In genomic region chr4:23654791-23655190, GRCh38 we compare ENCODE assay signal across 27 cellular contexts.
A peak's percentile ranks its signal among the peaks of the same experiment; 100 is the strongest.
DNase-seq lines count a peak whose midpoint lies in the region; TF ChIP-seq lines count a peak whose summit lies in the region.
"Had no signal": no experiment of that assay in that cellular context is flagged by ENCODE, and none has a peak within 500 bp of the region (broad histone marks: within the 10 kb centered on the region; RNA-seq: fewer than 3 reads in every experiment).

No MANE protein-coding gene starts in this region.

- H3K4me3 ChIP-seq in astrocyte of the cerebellum (ENCODE audit: low read depth, low read length) = no peak overlapping the region
- no peak overlapping the region for H3K4me3 ChIP-seq in fibroblast of villous mesenchyme (ENCODE audit: low read depth, low read length)
- no peak overlapping the region for H3K4me3 ChIP-seq in retinal pigment epithelial cell (ENCODE audit: low read length)
- H3K4me3 ChIP-seq: BLaER1, left lung, right lobe of liver, SJSA1, stomach, tibial artery had no signal

- peak; percentile 24 for DNase-seq in HS-5 (ENCODE audit: low read depth)
- peak; percentile 56 for DNase-seq in astrocyte of the cerebellum (ENCODE audit: low read depth)
- peak; percentile 7 for DNase-seq in fibroblast of villous mesenchyme (ENCODE audit: low read depth)
- peak; percentile 8 for DNase-seq in retinal pigment epithelial cell (ENCODE audit: low read depth)
- DNase-seq in NOMO-1 treated with DMSO at 0.1 percent for 48 hours (lab: John Stamatoyannopoulos, UW; ENCODE audit: unreplicated experiment) = no peak
- DNase-seq in stimulated activated naive CD4-positive, alpha-beta T cell (lab: John Stamatoyannopoulos, UW) = no peak
- no peak for DNase-seq in superior temporal gyrus (ENCODE audit: extremely low spot score)
- no peak for DNase-seq in epidermal melanocyte (ENCODE audit: insufficient read length, low spot score)
- DNase-seq: activated B cell treated with CpG ODN at 0.5 μM for 24 hours; activated CD4-positive, alpha-beta T cell treated with anti-CD3 and anti-CD28 coated beads, Interleukin-2, amount 10 ng/mL, durations not matched to agents 7 days and 5 days; activated effector memory CD4-positive, alpha-beta T cell treated with anti-CD3 and anti-CD28 coated beads, Interleukin-2, amount 50 U/mL, for 16 hours; activated T-cell treated with anti-CD3 and anti-CD28 coated beads, Interleukin-2, amount 50 U/mL, for 1 hour; DMS153; H7; IMR-90; left lung; naive B cell; NCI-H1048; NCI-H1694; right lobe of liver; stimulated activated CD4-positive, alpha-beta T cell treated with anti-CD3 and anti-CD28 coated beads, Interleukin-12 subunit alpha, Interleukin-12 subunit beta, amount 100 ng/mL, for 4 hours; stimulated activated CD4-positive, alpha-beta T cell treated with anti-CD3 and anti-CD28 coated beads, Interleukin-2, amount 100 ng/mL, for 48 hours; stomach; T1000; tibial artery had no signal

- in situ Hi-C loops in astrocyte of the cerebellum (cut with HindIII; ENCODE audit: low sequenced_read_pairs) = no loop called here

- no peak for TF ChIP-seq CTCF in astrocyte of the cerebellum (IDR thresholded peaks at IDR 0.05; ENCODE audit: low read depth, low read length, missing control alignments)
- no peak for TF ChIP-seq CTCF in fibroblast of villous mesenchyme (IDR thresholded peaks at IDR 0.05; ENCODE audit: insufficient read depth, low read depth, low read length)
- no peak for TF ChIP-seq CTCF in retinal pigment epithelial cell (conservative IDR thresholded peaks at IDR 0.05; ENCODE audit: low read depth, low read length)

Comparison
In these comparisons a context has a peak if more than half of its experiments do, and no peak if none do; other contexts are left out.
1. DNase-seq: peak in HS-5 (single experiment), astrocyte of the cerebellum (single experiment), fibroblast of villous mesenchyme (single experiment) and retinal pigment epithelial cell (single experiment); none in NOMO-1 treated with DMSO at 0.1 percent for 48 hours (single experiment), stimulated activated naive CD4-positive, alpha-beta T cell (0 of 6), superior temporal gyrus (single experiment) and epidermal melanocyte (single experiment).